7 cellular contexts compared by ENCODE assay signal in genomic region chr12:32390572-32391219, GRCh38. TPM values are rescaled to one million over a fixed set of nuclear protein-coding genes. Genes with fewer than 3 reads are reported as not detected.
A peak's percentile ranks its signal among the peaks of the same experiment; 100 is the strongest.
DNase-seq lines count a peak whose midpoint lies in the region; ATAC-seq and TF ChIP-seq lines count a peak whose summit lies in the region.

No MANE protein-coding gene starts in this region.

- peak overlapping the region; percentile 46 for H3K4me3 ChIP-seq in epithelial cell of esophagus (ENCODE audit: low read length)
- peak overlapping the region; percentile 46 for H3K4me3 ChIP-seq in rectal smooth muscle tissue (ENCODE audit: low read length)

- intact Hi-C loops in sciatic nerve (cut with DNase I), result no loop called here

- H3K9ac ChIP-seq in rectal smooth muscle tissue (ENCODE audit: low read length), result no peak overlapping the region

- peak; percentile 43 to 80 for DNase-seq in NCI-H526 (lab: John Stamatoyannopoulos, UW)
- peak; percentile 41 for DNase-seq in epithelial cell of esophagus (ENCODE audit: low read depth)
- no peak for DNase-seq in sciatic nerve (ENCODE audit: low spot score)

- no peaks in the 10 kb centered on the region for H3K27me3 ChIP-seq in rectal smooth muscle tissue (ENCODE audit: control insufficient read depth, insufficient read depth, low read length)

- no peak overlapping the region for H3K27ac ChIP-seq in rectal smooth muscle tissue (ENCODE audit: low read depth, low read length)

- no peaks in the 10 kb centered on the region for H3K4me1 ChIP-seq in rectal smooth muscle tissue (ENCODE audit: control insufficient read depth, insufficient read depth, low read length)

- no peaks in the 10 kb centered on the region for H3K36me3 ChIP-seq in rectal smooth muscle tissue (ENCODE audit: control insufficient read depth, insufficient read depth, low read length)

- TF ChIP-seq CTCF in epithelial cell of esophagus (IDR thresholded peaks at IDR 0.05; ENCODE audit: insufficient read depth, low read depth, low read length, missing control alignments), result no peak

- ATAC-seq in GM19395 (IDR thresholded peaks at IDR 0.05; ENCODE audit: unreplicated experiment), result peak; percentile 81
- ATAC-seq in GM21717 (IDR thresholded peaks at IDR 0.05; ENCODE audit: unreplicated experiment), result no peak
- no peak for ATAC-seq in sciatic nerve
- ATAC-seq in GM19328 (IDR thresholded peaks at IDR 0.05; ENCODE audit: unreplicated experiment), result no peak

RNA-seq across cellular contexts. Expression of gene FGD4, which starts 8.7 kb away (rescaled TPM):
- 54.6 TPM for total RNA-seq in sciatic nerve
